In the genomic region with DNA sequence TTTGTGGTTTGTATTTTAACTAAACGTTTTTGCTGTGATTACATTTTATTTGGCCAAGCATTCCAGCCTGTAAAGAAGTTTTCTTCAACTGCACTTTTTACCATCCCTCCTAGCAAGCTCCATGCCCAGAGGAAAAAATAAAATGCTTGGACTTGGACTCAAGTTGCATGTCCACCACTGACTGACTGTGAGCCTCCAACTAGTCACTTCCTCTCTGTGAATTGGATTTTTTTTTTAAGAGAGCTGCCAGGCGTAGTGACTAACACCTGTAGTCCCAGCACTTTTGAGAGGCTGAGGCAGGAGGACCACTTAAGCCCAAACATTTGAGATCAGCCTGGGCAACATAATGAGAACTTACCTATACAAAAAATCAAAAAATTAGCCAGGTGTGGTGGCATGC, we compare ENCODE assay signal across 25 cellular contexts.
"Had no signal": no experiment of that assay in that cellular context is flagged by ENCODE, and none has a peak within 500 bp of the region (broad histone marks: within the 10 kb centered on the region; RNA-seq: fewer than 3 reads in every experiment).

No MANE protein-coding gene starts in this region.

- H3K27ac Mint-ChIP-seq: mesothelial cell of epicardium; naive B cell; natural killer cell; progenitor cell of endocrine pancreas; stimulated activated naive B cell treated with anti-CD40 and anti-IgM and Interleukin-4, amounts not matched to agents 10 μg/mL and 1 μg/mL and 100 μg/mL, for 72 hours had no signal

- H3K4me3 Mint-ChIP-seq: mesothelial cell of epicardium; naive B cell; natural killer cell; stimulated activated naive B cell treated with anti-CD40 and anti-IgM and Interleukin-4, amounts not matched to agents 10 μg/mL and 1 μg/mL and 100 μg/mL, for 72 hours had no signal

- H3K4me1 Mint-ChIP-seq: mesothelial cell of epicardium; naive B cell; natural killer cell; stimulated activated naive B cell treated with anti-CD40 and anti-IgM and Interleukin-4, amounts not matched to agents 10 μg/mL and 1 μg/mL and 100 μg/mL, for 72 hours had no signal

- H3K27me3 Mint-ChIP-seq: naive B cell; progenitor cell of endocrine pancreas; stimulated activated naive B cell treated with anti-CD40 and anti-IgM and Interleukin-4, amounts not matched to agents 10 μg/mL and 1 μg/mL and 100 μg/mL, for 72 hours had no signal

- DNase-seq: kidney; left colon; left lung; lower lobe of right lung; mesendoderm; naive B cell; natural killer cell; ovary; stimulated activated CD4-positive, alpha-beta T cell treated with anti-CD3 and anti-CD28 coated beads, Interleukin-12 subunit alpha, Interleukin-12 subunit beta, amount 100 ng/mL, for 4 hours; stimulated activated CD4-positive, alpha-beta T cell treated with anti-CD3 and anti-CD28 coated beads, Interleukin-15, amount 100 ng/mL, for 24 hours; stimulated activated CD4-positive, alpha-beta T cell treated with anti-CD3 and anti-CD28 coated beads, Interleukin-2, amount 100 ng/mL, for 24 hours; stimulated activated CD4-positive, alpha-beta T cell treated with anti-CD3 and anti-CD28 coated beads, Interleukin-4, amount 100 ng/mL, for 1 hour; stimulated activated naive B cell treated with anti-CD40 and anti-IgM and Interleukin-4, amounts not matched to agents 10 μg/mL and 1 μg/mL and 100 μg/mL, for 72 hours; stimulated activated naive CD8-positive, alpha-beta T cell treated with anti-CD3 and anti-CD28 coated beads, Interleukin-15, Interleukin-2, amounts not matched to agents 100 U/mL and 50 U/mL, for 24 hours; stomach; testis; thyroid gland; transverse colon; upper lobe of left lung had no signal

- H3K4me3 ChIP-seq: hepatocyte, left lung, lower lobe of right lung, ovary, right atrium auricular region, skin epidermis, stomach, testis, thyroid gland, transverse colon, upper lobe of left lung, vagina had no signal

- H3K27me3 ChIP-seq: hepatocyte, left lung, ovary, right atrium auricular region, stomach, testis, thyroid gland, transverse colon, upper lobe of left lung, vagina had no signal

- H3K36me3 ChIP-seq: left lung, lower lobe of right lung, ovary, right atrium auricular region, stomach, thyroid gland, transverse colon, upper lobe of left lung, vagina had no signal

- H3K36me3 Mint-ChIP-seq: mesothelial cell of epicardium; naive B cell; natural killer cell; stimulated activated naive B cell treated with anti-CD40 and anti-IgM and Interleukin-4, amounts not matched to agents 10 μg/mL and 1 μg/mL and 100 μg/mL, for 72 hours had no signal

- FAIRE-seq: kidney had no signal
